ENCODE assay signal across 1 cellular context in genomic region chr1:223709598-223709997, GRCh38.
TF ChIP-seq lines count a peak whose summit lies in the region.

No MANE protein-coding gene starts in this region.

TF ChIP-seq in HCT116, 20 proteins besides CTCF, POLR2A, EP300 and RAD21 (continued from another document):
- no peak for TF ChIP-seq EGR1 (IDR thresholded peaks at IDR 0.05; ENCODE audit: low read depth)
